ENCODE assay signal across 8 cellular contexts in genomic region chr20:46688151-46689081, GRCh38. TPM values are rescaled to one million over a fixed set of nuclear protein-coding genes. Genes with fewer than 3 reads are reported as not detected.
DNase-seq lines count a peak whose midpoint lies in the region; ATAC-seq, FAIRE-seq and TF ChIP-seq lines count a peak whose summit lies in the region.

No MANE protein-coding gene starts in this region.

- H3K27me3 ChIP-seq in cardiac muscle cell (no peaks in the 10 kb centered on the region), esophagus muscularis mucosa (no peaks in the 10 kb centered on the region), pancreas (no peaks in the 10 kb centered on the region)

- no peaks in the 10 kb centered on the region for H3K36me3 ChIP-seq in cardiac muscle cell
- H3K36me3 ChIP-seq in esophagus muscularis mucosa = peaks cover 0 to 18% (median 12%) of the 10 kb centered on the region in 4 donors
- no peaks in the 10 kb centered on the region for H3K36me3 ChIP-seq in pancreas

- H3K4me3 ChIP-seq in cardiac muscle cell (peak overlapping the region; percentile 64), esophagus muscularis mucosa (peak overlapping the region; percentile 70 to 93 (median 88)), pancreas (peak overlapping the region; percentile 65 to 95 (median 88))

- TF ChIP-seq CTCF in cardiac muscle cell (IDR thresholded peaks at IDR 0.05; ENCODE audit: low read depth, low read length) (no peak), esophagus muscularis mucosa (IDR thresholded peaks at IDR 0.05) (no peak), pancreas (IDR thresholded peaks at IDR 0.05) (no peak)

- H3K4me1 ChIP-seq in cardiac muscle cell (ENCODE audit: low read depth) = peaks cover 10% of the 10 kb centered on the region
- peaks cover 22 to 53% (median 49%) of the 10 kb centered on the region in 4 donors for H3K4me1 ChIP-seq in esophagus muscularis mucosa
- peaks cover 0 to 17% (median 3%) of the 10 kb centered on the region in 3 donors for H3K4me1 ChIP-seq in pancreas

- H3K9me3 ChIP-seq in cardiac muscle cell (ENCODE audit: low read depth) (no peaks in the 10 kb centered on the region), esophagus muscularis mucosa (no peaks in the 10 kb centered on the region), pancreas (no peaks in the 10 kb centered on the region)

- H3K27ac ChIP-seq in cardiac muscle cell = peak overlapping the region; percentile 89
- peak overlapping the region; percentile 94 to 99 (median 97) for H3K27ac ChIP-seq in esophagus muscularis mucosa (replicated peaks in 1 of 4)
- H3K27ac ChIP-seq in pancreas = peak overlapping the region; percentile 70 to 90 (median 86)

- TF ChIP-seq EP300 in esophagus muscularis mucosa (IDR thresholded peaks at IDR 0.05) = no peak

- no peak for ATAC-seq in Right ventricle myocardium inferior
- peak in 1 of 4 donors; percentile 2 for ATAC-seq in pancreas
- no peak for ATAC-seq in GM21360 (IDR thresholded peaks at IDR 0.05; ENCODE audit: unreplicated experiment)
- ATAC-seq in HG02840 (IDR thresholded peaks at IDR 0.05; ENCODE audit: low FRiP score, unreplicated experiment) = no peak

- in situ Hi-C loops in SK-MEL-5 (cut with HindIII; ENCODE audit: low pct_unique_long_range_greater_than_20kb, low sequenced_read_pairs) = loop anchor here (25.0 kb wide), 1 partner anchor 151 kb away; no protein-coding TSS in a partner anchor

- no peak for TF ChIP-seq POLR2A in esophagus muscularis mucosa (IDR thresholded peaks at IDR 0.05; ENCODE audit: low read depth)

- intact Hi-C loops in Right ventricle myocardium inferior (cut with DNase I) = loop anchor here (5.0 kb wide), 1 partner anchor 176 kb away; the partner anchor contains the start of gene ZNF334
- intact Hi-C loops in esophagus muscularis mucosa (cut with DNase I) = no loop called here
- intact Hi-C loops in pancreas (cut with DNase I) = loop anchor here in 1 of 3 donors (10.0 kb wide), 1 partner anchor 134 kb away; the partner anchor contains the start of gene OCSTAMP

- FAIRE-seq in pancreas (lab: Jason Lieb, UNC) = no peak

- 18% methylated on average over 20 of the region's 20 CpGs for WGBS in esophagus muscularis mucosa
- 11 to 14% methylated on average over 20 of the region's 20 CpGs for WGBS in pancreas, 2 donors

- peak in 1 of 2 donors; percentile 56 for DNase-seq in cardiac muscle cell (ENCODE audit: low read depth in 1 of 2, low spot score in 1 of 2)
- DNase-seq in Right ventricle myocardium inferior (ENCODE audit: missing footprints) = no peak
- peak; percentile 46 for DNase-seq in SK-MEL-5 (ENCODE audit: low read depth, low spot score)
- DNase-seq in esophagus muscularis mucosa (ENCODE audit: extremely low spot score) = no peak
- no peak for DNase-seq in pancreas
- no peak for DNase-seq in epidermal melanocyte (ENCODE audit: insufficient read length, low spot score)

RNA-seq across cellular contexts. Expression of gene TP53RK, which starts 0.8 kb away (rescaled TPM):
- 19.6 and 21.2 TPM in 2 replicates for total RNA-seq in cardiac muscle cell
- 15.8 and 16.1 TPM in 2 replicates for polyA plus RNA-seq in cardiac muscle cell
- total RNA-seq in Right ventricle myocardium inferior = 5.6 TPM
- 52.9 and 56.6 TPM in 2 replicates for total RNA-seq in SK-MEL-5 (2014; rRNA removed; shearing (Covaris generic))
- polyA plus RNA-seq in SK-MEL-5 (2015; cell fraction: cytosol; rRNA removed) = 23.4 and 28.1 TPM in 2 replicates
- 13.2 and 14.5 TPM in 2 replicates for polyA plus RNA-seq in SK-MEL-5 (2015; cell fraction: nucleus; rRNA removed)
- total RNA-seq in esophagus muscularis mucosa = 10 to 100 TPM; 19.9 to 22.2 (median 21.0) TPM
- 1 to 10 TPM; 2.7 to 4.6 (median 3.8) TPM for total RNA-seq in pancreas
- 1 to 10 TPM; 2.5 to 6.1 TPM for polyA plus RNA-seq in pancreas

RNA-seq across cellular contexts. Expression of gene SLC2A10, which starts 21.0 kb away (rescaled TPM):
- total RNA-seq in cardiac muscle cell = 15.6 and 20.1 TPM in 2 replicates
- polyA plus RNA-seq in cardiac muscle cell = 7.8 and 9.9 TPM in 2 replicates
- 3.1 TPM for total RNA-seq in Right ventricle myocardium inferior
- total RNA-seq in SK-MEL-5 (2014; rRNA removed; shearing (Covaris generic)) = 8.5 and 8.8 TPM in 2 replicates
- 6.4 and 7.0 TPM in 2 replicates for polyA plus RNA-seq in SK-MEL-5 (2015; cell fraction: cytosol; rRNA removed)
- 4.4 and 9.0 TPM in 2 replicates for polyA plus RNA-seq in SK-MEL-5 (2015; cell fraction: nucleus; rRNA removed)
- total RNA-seq in esophagus muscularis mucosa = 10 to 100 TPM in 3 of 4 donors, 1 to 10 TPM in 1; 9.6 to 27.0 (median 15.3) TPM
- 10 to 100 TPM; 11.6 to 20.9 (median 14.3) TPM for total RNA-seq in pancreas
- polyA plus RNA-seq in pancreas = 10 to 100 TPM; 10.9 to 12.0 TPM

RNA-seq across cellular contexts. Expression of gene SLC13A3, which starts 37.2 kb away (rescaled TPM):
- total RNA-seq in cardiac muscle cell (2.5 and 3.9 TPM in 2 replicates), Right ventricle myocardium inferior (0.30 TPM), esophagus muscularis mucosa (under 1 TPM; 0.42 to 0.66 (median 0.61) TPM), pancreas (1 to 10 TPM; 2.7 to 7.8 (median 5.8) TPM)
- polyA plus RNA-seq in cardiac muscle cell (2.1 and 3.5 TPM in 2 replicates), pancreas (1 to 10 TPM in 1 of 2 donors, under 1 TPM in 1; 0.68 to 2.3 TPM)
- 4.1 and 5.2 TPM in 2 replicates for total RNA-seq in SK-MEL-5 (2014; rRNA removed; shearing (Covaris generic))
- polyA plus RNA-seq in SK-MEL-5 (2015; cell fraction: cytosol; rRNA removed) = 3.8 and 4.8 TPM in 2 replicates
- polyA plus RNA-seq in SK-MEL-5 (2015; cell fraction: nucleus; rRNA removed) = 8.8 and 16.1 TPM in 2 replicates
